20 cellular contexts compared by ENCODE assay signal in genomic region chr12:132393245-132393795, GRCh38.
DNase-seq lines count a peak whose midpoint lies in the region; ATAC-seq and TF ChIP-seq lines count a peak whose summit lies in the region.
"Had no signal": no experiment of that assay in that cellular context is flagged by ENCODE, and none has a peak within 500 bp of the region (broad histone marks: within the 10 kb centered on the region; RNA-seq: fewer than 3 reads in every experiment).

No MANE protein-coding gene starts in this region.

- H3K4me3 ChIP-seq in transverse colon = no peak overlapping the region
- H3K4me3 ChIP-seq: tibial nerve had no signal

- H3K9me3 ChIP-seq in transverse colon = no peaks in the 10 kb centered on the region
- H3K9me3 ChIP-seq: tibial nerve had no signal

- H3K27ac ChIP-seq in transverse colon = no peak overlapping the region
- H3K27ac ChIP-seq: C4-2B, epithelial cell of prostate, tibial nerve had no signal

- no peak for TF ChIP-seq CTCF in transverse colon (IDR thresholded peaks at IDR 0.05)

- ATAC-seq in GM21528 (IDR thresholded peaks at IDR 0.05; ENCODE audit: low FRiP score, unreplicated experiment) = no peak
- ATAC-seq: left ventricle myocardium superior; stimulated activated naive B cell treated with anti-CD40 and anti-IgM and Interleukin-4, amounts not matched to agents 10 μg/mL and 1 μg/mL and 100 μg/mL, for 72 hours had no signal

- H3K4me1 ChIP-seq in transverse colon = no peaks in the 10 kb centered on the region
- H3K4me1 ChIP-seq: tibial nerve had no signal

- no peak for TF ChIP-seq POLR2A in transverse colon (IDR thresholded peaks at IDR 0.05)

- WGBS in transverse colon (ENCODE audit: low coverage in 1 of 2), 2 donors = 63% methylated on average over 19 of the region's 19 CpGs; no CpG with 5 or more reads in 1 of the 2 donors

- in situ Hi-C loops in transverse colon (cut with MboI; ENCODE audit: low pct_ligation_motif_present in 1 of 4, low pct_unique_long_range_greater_than_20kb in 1 of 4, low sequenced_read_pairs in 3 of 4) = no loop called here

- no peaks in the 10 kb centered on the region for H3K36me3 ChIP-seq in transverse colon
- H3K36me3 ChIP-seq: tibial nerve had no signal

- intact Hi-C loops in transverse colon (cut with DNase I; ENCODE audit: low total_unique reads) = no loop called here

- H3K27me3 ChIP-seq in transverse colon = peaks cover 58% of the 10 kb centered on the region

- no peak for TF ChIP-seq EP300 in transverse colon (IDR thresholded peaks at IDR 0.05; ENCODE audit: low read depth)

- peak; percentile 45 for DNase-seq in activated effector memory CD4-positive, alpha-beta T cell treated with anti-CD3 and anti-CD28 coated beads, Interleukin-2, amount 50 U/mL, for 16 hours
- no peak for DNase-seq in activated effector memory CD4-positive, alpha-beta T cell treated with Interleukin-2 at 50 U/mL for 16 hours
- peak; percentile 60 for DNase-seq in NCI-H460 (ENCODE audit: extremely low read depth, low read depth)
- DNase-seq in hepatic stellate cell (ENCODE audit: low spot score) = peak; percentile 64
- DNase-seq in transverse colon = peak; percentile 2
- no peak for DNase-seq in NCI-H345 (lab: John Stamatoyannopoulos, UW)
- no peak for DNase-seq in midbrain (lab: John Stamatoyannopoulos, UW)
- DNase-seq: 8988T; dermis blood vessel endothelial cell; DMS79 treated with DMSO at 0.1 percent for 48 hours; foreskin melanocyte; left ventricle myocardium superior; NCI-H2081 treated with DMSO at 0.1 percent for 48 hours; NCI-H526; stimulated activated CD4-positive, alpha-beta T cell treated with anti-CD3 and anti-CD28 coated beads, Interleukin-12 subunit alpha, Interleukin-12 subunit beta, amount 100 ng/mL, for 4 hours; stimulated activated naive B cell treated with anti-CD40 and anti-IgM and Interleukin-4, amounts not matched to agents 10 μg/mL and 1 μg/mL and 100 μg/mL, for 72 hours had no signal

Comparison
In these comparisons a context has a peak if more than half of its experiments do, and no peak if none do; other contexts are left out.
1. DNase-seq: peak in activated effector memory CD4-positive, alpha-beta T cell treated with anti-CD3 and anti-CD28 coated beads, Interleukin-2, amount 50 U/mL, for 16 hours (single experiment), NCI-H460 (single experiment), hepatic stellate cell (single experiment) and transverse colon (single experiment); none in activated effector memory CD4-positive, alpha-beta T cell treated with Interleukin-2 at 50 U/mL for 16 hours (single experiment), NCI-H345 (single experiment) and midbrain (single experiment).